Comparison of ENCODE assay signal across 10 cellular contexts in the genomic region with DNA sequence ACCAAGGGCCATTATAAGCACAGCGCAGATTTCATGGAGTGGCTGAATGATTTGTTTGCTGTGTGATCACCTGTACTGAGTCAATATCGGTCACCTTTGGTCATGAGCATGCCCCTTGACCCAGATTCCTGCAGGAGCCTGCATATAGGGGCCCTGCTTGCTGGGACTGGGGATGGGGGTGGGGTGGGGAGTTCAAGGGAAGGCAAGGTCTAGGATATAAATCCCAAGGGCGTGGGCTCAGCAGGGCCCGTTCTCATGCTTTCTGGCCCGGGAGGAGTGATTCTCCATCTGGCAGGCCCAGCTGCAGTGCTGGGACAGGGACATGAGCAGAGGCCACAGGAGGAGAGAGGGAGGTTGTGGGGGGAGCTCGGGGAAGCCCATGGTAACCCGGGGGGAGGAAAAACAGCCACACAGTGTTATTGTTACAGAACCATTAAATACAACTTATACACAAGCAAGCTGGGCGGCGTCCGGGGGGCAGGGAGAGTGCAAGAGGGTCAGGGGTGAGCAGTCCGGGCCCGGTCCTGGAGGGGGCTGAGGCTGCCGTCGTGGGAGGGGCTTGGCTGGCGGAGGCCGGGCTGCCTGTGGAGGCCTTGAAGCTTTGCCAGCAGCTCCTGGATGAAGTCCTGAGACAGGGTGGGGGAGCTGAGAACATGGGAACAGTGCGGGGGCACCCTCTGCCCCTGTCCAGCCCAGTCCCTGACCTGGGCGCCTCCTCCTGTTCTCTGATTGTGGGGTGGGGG. TPM values are rescaled to one million over a fixed set of nuclear protein-coding genes. Genes with fewer than 3 reads are reported as not detected.
DNase-seq lines count a peak whose midpoint lies in the region; ATAC-seq lines count a peak whose summit lies in the region.
"Had no signal": no experiment of that assay in that cellular context is flagged by ENCODE, and none has a peak within 500 bp of the region (broad histone marks: within the 10 kb centered on the region; RNA-seq: fewer than 3 reads in every experiment).

No MANE protein-coding gene starts in this region.

- H3K9me3 ChIP-seq in BLaER1 (no peaks in the 10 kb centered on the region), T-helper 17 cell (ENCODE audit: control insufficient read depth, low read length, poor library complexity, severe bottlenecking) (no peaks in the 10 kb centered on the region)

- peak overlapping the region; percentile 64 for H3K4me3 ChIP-seq in BLaER1

- H3K4me3 Mint-ChIP-seq in T-helper 17 cell: no peak overlapping the region
- H3K4me3 Mint-ChIP-seq in stimulated activated naive CD8-positive, alpha-beta T cell treated with anti-CD3 and anti-CD28 coated beads, Interleukin-15, amount 100 ng/mL, for 72 hours: no peak overlapping the region
- H3K4me3 Mint-ChIP-seq: activated T-cell treated with anti-CD3 and anti-CD28 coated beads, Interleukin-2, amount 50 U/mL, for 4 hours had no signal

- no peaks in the 10 kb centered on the region for H3K9me3 Mint-ChIP-seq in stimulated activated naive CD8-positive, alpha-beta T cell treated with anti-CD3 and anti-CD28 coated beads, Interleukin-15, amount 100 ng/mL, for 72 hours
- H3K9me3 Mint-ChIP-seq: activated T-cell treated with anti-CD3 and anti-CD28 coated beads, Interleukin-2, amount 50 U/mL, for 4 hours had no signal

- H3K4me2 ChIP-seq in BLaER1: peak overlapping the region; percentile 79

- H4K20me1 ChIP-seq in BLaER1: no peaks in the 10 kb centered on the region

- peak overlapping the region; percentile 34 for H3K27ac Mint-ChIP-seq in T-helper 17 cell
- H3K27ac Mint-ChIP-seq in stimulated activated naive CD8-positive, alpha-beta T cell treated with anti-CD3 and anti-CD28 coated beads, Interleukin-15, amount 100 ng/mL, for 72 hours: peak overlapping the region in 1 of 2 donors; percentile 10

- intact Hi-C loops in Right ventricle myocardium superior (cut with DNase I): no loop called here

- H3K27me3 ChIP-seq in BLaER1: no peaks in the 10 kb centered on the region

- peak overlapping the region; percentile 83 for H3K9ac ChIP-seq in BLaER1

- DNase-seq in T-helper 17 cell (no peak), Right ventricle myocardium superior (peak; percentile 83), nucleus accumbens (lab: John Stamatoyannopoulos, UW) (peak in 51 of 56 donors; percentile 41 to 90 (median 77)), NCI-H226 (no peak)
- no peak for DNase-seq in stimulated activated naive CD8-positive, alpha-beta T cell treated with anti-CD3 and anti-CD28 coated beads, Interleukin-15, amount 100 ng/mL, for 72 hours
- DNase-seq in activated CD4-positive, CD25-positive, alpha-beta regulatory T cell (lab: John Stamatoyannopoulos, UW): no peak
- DNase-seq: activated T-cell treated with anti-CD3 and anti-CD28 coated beads, Interleukin-2, amount 50 U/mL, for 4 hours had no signal

- H3K4me1 Mint-ChIP-seq in T-helper 17 cell: peaks cover 6% of the 10 kb centered on the region
- H3K4me1 Mint-ChIP-seq in stimulated activated naive CD8-positive, alpha-beta T cell treated with anti-CD3 and anti-CD28 coated beads, Interleukin-15, amount 100 ng/mL, for 72 hours: no peaks in the 10 kb centered on the region

- no peak for ATAC-seq in T-helper 17 cell
- ATAC-seq in Right ventricle myocardium superior (ENCODE audit: poor library complexity): peak; percentile 72
- no peak for ATAC-seq in stimulated activated naive CD8-positive, alpha-beta T cell treated with anti-CD3 and anti-CD28 coated beads, Interleukin-15, amount 100 ng/mL, for 72 hours
- no peak for ATAC-seq in HG02852 (IDR thresholded peaks at IDR 0.05; ENCODE audit: unreplicated experiment)
- ATAC-seq: activated T-cell treated with anti-CD3 and anti-CD28 coated beads, Interleukin-2, amount 50 U/mL, for 4 hours had no signal

- H3K36me3 ChIP-seq in BLaER1: peaks cover 10% of the 10 kb centered on the region

- H3K27me3 Mint-ChIP-seq in T-helper 17 cell: peaks cover 18% of the 10 kb centered on the region
- H3K27me3 Mint-ChIP-seq in stimulated activated naive CD8-positive, alpha-beta T cell treated with anti-CD3 and anti-CD28 coated beads, Interleukin-15, amount 100 ng/mL, for 72 hours: peaks cover 17% of the 10 kb centered on the region

- H3K27ac ChIP-seq in BLaER1: peak overlapping the region; percentile 85

- H3K4me1 ChIP-seq in BLaER1: peaks cover 73% of the 10 kb centered on the region

- peaks cover 2% of the 10 kb centered on the region for H3K36me3 Mint-ChIP-seq in T-helper 17 cell (ENCODE audit: low read depth)

RNA-seq across cellular contexts. Expression of a gene that starts 5.2 kb away (rescaled TPM):
- 1 to 10 TPM in 1 of 2 donors, under 1 TPM in 1; 0.90 to 6.7 TPM for total RNA-seq in T-helper 17 cell
- 31.1 TPM for total RNA-seq in Right ventricle myocardium superior
- total RNA-seq: NCI-H460 had no signal

RNA-seq across cellular contexts. Expression of a gene that starts 13.4 kb away (rescaled TPM):
- 10 to 100 TPM; 32.2 to 49.1 TPM for total RNA-seq in T-helper 17 cell
- 8.7 TPM for total RNA-seq in Right ventricle myocardium superior

RNA-seq across cellular contexts. Expression of a gene that starts 27.0 kb away (rescaled TPM):
- total RNA-seq in T-helper 17 cell: not detected
- total RNA-seq in Right ventricle myocardium superior: not detected

RNA-seq across cellular contexts. Expression of a gene that starts 53.1 kb away (rescaled TPM):
- total RNA-seq in T-helper 17 cell: 10 to 100 TPM in 1 of 2 donors, under 1 TPM in 1; 0.94 to 11.8 TPM
- total RNA-seq in Right ventricle myocardium superior: 5.6 TPM
- total RNA-seq: activated T-cell treated with anti-CD3 and anti-CD28 coated beads, Interleukin-2, amount 50 U/mL, for 4 hours had no signal

Comparison
In these comparisons a context has a peak if more than half of its experiments do, and no peak if none do; other contexts are left out.
1. DNase-seq: peak in Right ventricle myocardium superior (single experiment) and nucleus accumbens (51 of 56); none in T-helper 17 cell (0 of 3), NCI-H226 (single experiment), stimulated activated naive CD8-positive, alpha-beta T cell treated with anti-CD3 and anti-CD28 coated beads, Interleukin-15, amount 100 ng/mL, for 72 hours (0 of 2) and activated CD4-positive, CD25-positive, alpha-beta regulatory T cell (0 of 4).